18 cellular contexts compared by ENCODE assay signal in genomic region chr4:37567781-37568180, GRCh38.
DNase-seq lines count a peak whose midpoint lies in the region; ATAC-seq and FAIRE-seq lines count a peak whose summit lies in the region.
"Had no signal": no experiment of that assay in that cellular context is flagged by ENCODE, and none has a peak within 500 bp of the region (broad histone marks: within the 10 kb centered on the region; RNA-seq: fewer than 3 reads in every experiment).

No MANE protein-coding gene starts in this region.

- no peaks in the 10 kb centered on the region for H3K9me3 Mint-ChIP-seq in activated CD4-positive, alpha-beta T cell treated with anti-CD3 and anti-CD28 coated beads, Interleukin-2, amount 10 ng/mL, durations not matched to agents 24 days and 14 days
- H3K9me3 Mint-ChIP-seq in naive thymus-derived CD4-positive, alpha-beta T cell = no peaks in the 10 kb centered on the region
- H3K9me3 Mint-ChIP-seq: CD8-positive, alpha-beta T cell had no signal

- DNase-seq in activated CD4-positive, alpha-beta T cell treated with anti-CD3 and anti-CD28 coated beads, Interleukin-2, amount 10 ng/mL, durations not matched to agents 24 days and 14 days = peak; percentile 40
- DNase-seq in activated CD4-positive, alpha-beta T cell treated with anti-CD3 and anti-CD28 coated beads for 4 hours = no peak
- DNase-seq in amniotic epithelial cell (ENCODE audit: low read depth) (peak; percentile 53), fibroblast of peridontal ligament (ENCODE audit: extremely low read depth) (peak; percentile 2), small intestine (no peak), foreskin melanocyte (no peak)
- no peak for DNase-seq in naive thymus-derived CD4-positive, alpha-beta T cell
- DNase-seq: CD8-positive, alpha-beta T cell; GF-D8; GOT3; KG1; NCI-H2029; NCI-H2171 treated with DMSO at 0.1 percent for 48 hours; NCI-H82 had no signal

- no peaks in the 10 kb centered on the region for H3K4me1 Mint-ChIP-seq in activated CD4-positive, alpha-beta T cell treated with anti-CD3 and anti-CD28 coated beads, Interleukin-2, amount 10 ng/mL, durations not matched to agents 24 days and 14 days
- peaks cover 0 to 3% (median 0%) of the 10 kb centered on the region in 7 donors for H3K4me1 Mint-ChIP-seq in naive thymus-derived CD4-positive, alpha-beta T cell

- POLR2A ChIA-PET in naive thymus-derived CD4-positive, alpha-beta T cell (lab: Charles Lee) = no interaction called here

- FAIRE-seq in small intestine (lab: Jason Lieb, UNC) = no peak
- FAIRE-seq: HTR-8/SVneo, RCC 7860 had no signal

- H3K27ac ChIP-seq in small intestine (ENCODE audit: low read depth in 1 of 2, low read length in 1 of 2) = peak overlapping the region; percentile 74 to 76
- no peak overlapping the region for H3K27ac ChIP-seq in naive thymus-derived CD4-positive, alpha-beta T cell (ENCODE audit: low read depth, low read length)
- H3K27ac ChIP-seq: 22Rv1 had no signal

- WGBS in small intestine, 3 donors = 53 to 75% (median 59%) methylated on average over 5 of the region's 5 CpGs

- H3K9me3 ChIP-seq in small intestine (ENCODE audit: control insufficient read depth, low read depth) = no peaks in the 10 kb centered on the region
- H3K9me3 ChIP-seq in naive thymus-derived CD4-positive, alpha-beta T cell (ENCODE audit: control insufficient read depth in 2 of 3, low read length in 3 of 3) = no peaks in the 10 kb centered on the region

- CTCF ChIA-PET in naive thymus-derived CD4-positive, alpha-beta T cell (lab: Charles Lee) = interaction anchor here (0.6 to 4.5 kb wide), 2 partner anchors 114 to 349 kb away, joined by 3 to 20 read pairs; a partner anchor contains a TSS

- no peak overlapping the region for H3K27ac Mint-ChIP-seq in activated CD4-positive, alpha-beta T cell treated with anti-CD3 and anti-CD28 coated beads, Interleukin-2, amount 10 ng/mL, durations not matched to agents 24 days and 14 days
- H3K27ac Mint-ChIP-seq in naive thymus-derived CD4-positive, alpha-beta T cell = no peak overlapping the region
- H3K27ac Mint-ChIP-seq: CD8-positive, alpha-beta T cell had no signal

- H3K36me3 ChIP-seq in small intestine (ENCODE audit: control insufficient read depth in 2 of 2, insufficient read depth in 2 of 2, low read length in 2 of 2) = no peaks in the 10 kb centered on the region
- H3K36me3 ChIP-seq in naive thymus-derived CD4-positive, alpha-beta T cell (ENCODE audit: control insufficient read depth in 2 of 3, insufficient read depth in 3 of 3, low read length in 3 of 3) = no peaks in the 10 kb centered on the region

- intact Hi-C loops in activated CD4-positive, alpha-beta T cell treated with anti-CD3 and anti-CD28 coated beads, Interleukin-2, amount 10 ng/mL, durations not matched to agents 24 days and 14 days (cut with micrococcal nuclease) = no loop called here
- intact Hi-C loops in naive thymus-derived CD4-positive, alpha-beta T cell (cut with micrococcal nuclease) = loop anchor here in 1 of 2 donors (2.0 kb wide), 1 partner anchor 1217 kb away; no protein-coding TSS in a partner anchor

- H3K4me3 ChIP-seq in small intestine (ENCODE audit: low read depth in 1 of 2, low read length in 2 of 2) = no peak overlapping the region
- H3K4me3 ChIP-seq in naive thymus-derived CD4-positive, alpha-beta T cell (ENCODE audit: low read length) = no peak overlapping the region

- H3K4me3 Mint-ChIP-seq in activated CD4-positive, alpha-beta T cell treated with anti-CD3 and anti-CD28 coated beads, Interleukin-2, amount 10 ng/mL, durations not matched to agents 24 days and 14 days = no peak overlapping the region
- no peak overlapping the region for H3K4me3 Mint-ChIP-seq in naive thymus-derived CD4-positive, alpha-beta T cell
- H3K4me3 Mint-ChIP-seq: CD8-positive, alpha-beta T cell had no signal

- peaks cover 0 to 7% of the 10 kb centered on the region in 2 donors for H3K4me1 ChIP-seq in small intestine (ENCODE audit: control insufficient read depth in 2 of 2, insufficient read depth in 1 of 2, low read depth in 1 of 2, low read length in 1 of 2)
- H3K4me1 ChIP-seq in naive thymus-derived CD4-positive, alpha-beta T cell (ENCODE audit: control insufficient read depth in 2 of 2, insufficient read depth in 2 of 2, low read length in 2 of 2) = no peaks in the 10 kb centered on the region

- H3K27me3 ChIP-seq in small intestine (ENCODE audit: control insufficient read depth in 2 of 2, insufficient read depth in 2 of 2, low read length in 2 of 2) = no peaks in the 10 kb centered on the region
- no peaks in the 10 kb centered on the region for H3K27me3 ChIP-seq in naive thymus-derived CD4-positive, alpha-beta T cell (ENCODE audit: control insufficient read depth in 2 of 2, insufficient read depth in 2 of 2, low read length in 2 of 2)

- no peaks in the 10 kb centered on the region for H3K27me3 Mint-ChIP-seq in activated CD4-positive, alpha-beta T cell treated with anti-CD3 and anti-CD28 coated beads, Interleukin-2, amount 10 ng/mL, durations not matched to agents 24 days and 14 days
- H3K27me3 Mint-ChIP-seq in naive thymus-derived CD4-positive, alpha-beta T cell = peaks cover 0 to 5% (median 0%) of the 10 kb centered on the region in 5 donors

- H3K36me3 Mint-ChIP-seq in activated CD4-positive, alpha-beta T cell treated with anti-CD3 and anti-CD28 coated beads, Interleukin-2, amount 10 ng/mL, durations not matched to agents 24 days and 14 days (ENCODE audit: low read depth) = no peaks in the 10 kb centered on the region
- no peaks in the 10 kb centered on the region for H3K36me3 Mint-ChIP-seq in naive thymus-derived CD4-positive, alpha-beta T cell
- H3K36me3 Mint-ChIP-seq: CD8-positive, alpha-beta T cell had no signal

- no peak for ATAC-seq in naive thymus-derived CD4-positive, alpha-beta T cell
- ATAC-seq in HG02588 (IDR thresholded peaks at IDR 0.05; ENCODE audit: unreplicated experiment) = no peak
- ATAC-seq: CD8-positive, alpha-beta T cell had no signal

Comparison
In these comparisons a context has a peak if more than half of its experiments do, and no peak if none do; other contexts are left out.
1. DNase-seq: peak in activated CD4-positive, alpha-beta T cell treated with anti-CD3 and anti-CD28 coated beads, Interleukin-2, amount 10 ng/mL, durations not matched to agents 24 days and 14 days (single experiment), amniotic epithelial cell (single experiment) and fibroblast of peridontal ligament (single experiment); none in activated CD4-positive, alpha-beta T cell treated with anti-CD3 and anti-CD28 coated beads for 4 hours (0 of 2), small intestine (single experiment), naive thymus-derived CD4-positive, alpha-beta T cell (0 of 9) and foreskin melanocyte (single experiment).